ENCODE assay signal across 9 cellular contexts in genomic region chr7:44581426-44581906, GRCh38. TPM values are rescaled to one million over a fixed set of nuclear protein-coding genes. Genes with fewer than 3 reads are reported as not detected.
DNase-seq lines count a peak whose midpoint lies in the region; ATAC-seq, FAIRE-seq and TF ChIP-seq lines count a peak whose summit lies in the region.
"Had no signal": no experiment of that assay in that cellular context is flagged by ENCODE, and none has a peak within 500 bp of the region (broad histone marks: within the 10 kb centered on the region; RNA-seq: fewer than 3 reads in every experiment).

No MANE protein-coding gene starts in this region.

- TF ChIP-seq CTCF in BJ (IDR thresholded peaks at IDR 0.05; ENCODE audit: insufficient read depth, low read depth, low read length) (no peak), lower leg skin (IDR thresholded peaks at IDR 0.05) (no peak)

- CTCF ChIA-PET in BJ (lab: Yijun Ruan, JAX) = interaction anchor here (0.9 to 4.2 kb wide), 4 partner anchors 16 to 341 kb away, joined by 3 to 18 read pairs (median 4); partner anchors contain the start of gene H2AZ2

- POLR2A ChIA-PET in BJ (lab: Charles Lee) = interaction anchor here (0.9 to 1.0 kb wide), 2 partner anchors 166 to 265 kb away, joined by 3 read pairs; no protein-coding TSS in a partner anchor

- intact Hi-C loops in lower leg skin (cut with DNase I; ENCODE audit: low total_unique reads) = no loop called here

- no peak for DNase-seq in BJ (ENCODE audit: low read depth)
- DNase-seq in T-helper 9 cell = peak; percentile 34
- peak; percentile 64 for DNase-seq in central memory CD4-positive, alpha-beta T cell
- no peak for DNase-seq in lower leg skin (ENCODE audit: low spot score in 2 of 2)
- DNase-seq in stimulated activated naive CD4-positive, alpha-beta T cell treated with Interleukin-2 at 50 U/mL for 16 hours (lab: John Stamatoyannopoulos, UW) = peak; percentile 30
- DNase-seq in frontal cortex (ENCODE audit: low spot score in 2 of 2) = no peak

- peak overlapping the region; percentile 98 for H3K4me3 ChIP-seq in BJ (ENCODE audit: low read depth, low read length)
- H3K4me3 ChIP-seq in lower leg skin (ENCODE audit: low read depth, poor library complexity, severe bottlenecking) = peak overlapping the region; percentile 83

- H3K36me3 ChIP-seq in BJ (ENCODE audit: control insufficient read depth, insufficient read depth, low read length) = peaks cover 6% of the 10 kb centered on the region

- peak; percentile 34 for ATAC-seq in GM19035 (IDR thresholded peaks at IDR 0.05; ENCODE audit: unreplicated experiment)
- ATAC-seq in HG03159 (IDR thresholded peaks at IDR 0.05; ENCODE audit: unreplicated experiment) = peak; percentile 26

- no peak for FAIRE-seq in frontal cortex (lab: Jason Lieb, UNC)

- no peak for TF ChIP-seq POLR2A in lower leg skin (IDR thresholded peaks at IDR 0.05)

- 5% methylated on average over 17 to 26 of the region's 28 CpGs for WGBS in lower leg skin, 2 donors

- no peaks in the 10 kb centered on the region for H3K27me3 ChIP-seq in BJ (ENCODE audit: control insufficient read depth, insufficient read depth, low read length)

RNA-seq across cellular contexts. Expression of gene TMED4, which starts 0.6 kb away (rescaled TPM):
- polyA plus RNA-seq in BJ (2011; rRNA removed) = 75.7 and 80.9 TPM in 2 replicates
- 57.5 and 88.1 TPM in 2 replicates for polyA minus RNA-seq in BJ (2011; rRNA and poly(A)+ RNA removed)
- total RNA-seq in lower leg skin = 100 to 1,000 TPM; 133 to 166 (median 153) TPM
- total RNA-seq in frontal cortex = 73.4 TPM

RNA-seq across cellular contexts. Expression of gene DDX56, which starts 7.8 kb away (rescaled TPM):
- 56.8 and 77.3 TPM in 2 replicates for polyA plus RNA-seq in BJ (2011; rRNA removed)
- 38.3 and 71.1 TPM in 2 replicates for polyA minus RNA-seq in BJ (2011; rRNA and poly(A)+ RNA removed)
- total RNA-seq in lower leg skin (10 to 100 TPM; 58.9 to 71.7 (median 68.3) TPM), frontal cortex (39.5 TPM)

RNA-seq across cellular contexts. Expression of gene OGDH, which starts 25.0 kb away (rescaled TPM):
- polyA plus RNA-seq in BJ (2011; rRNA removed) = 32.0 and 51.3 TPM in 2 replicates
- 64.1 and 83.2 TPM in 2 replicates for polyA minus RNA-seq in BJ (2011; rRNA and poly(A)+ RNA removed)
- 100 to 1,000 TPM; 106 to 152 (median 126) TPM for total RNA-seq in lower leg skin
- total RNA-seq in frontal cortex = 35.1 TPM

RNA-seq across cellular contexts. Expression of gene NPC1L1, which starts 40.3 kb away (rescaled TPM):
- polyA plus RNA-seq in BJ (2011; rRNA removed) = not detected in 2 replicates
- not detected in 2 replicates for polyA minus RNA-seq in BJ (2011; rRNA and poly(A)+ RNA removed)
- under 1 TPM in 3 of 4 donors, not detected in 1; 0.08 to 0.13 (median 0.10) TPM for total RNA-seq in lower leg skin
- not detected for total RNA-seq in frontal cortex
- total RNA-seq: LHCN-M2 had no signal

Comparison
In these comparisons a context has a peak if more than half of its experiments do, and no peak if none do; other contexts are left out.
1. DNase-seq: peak in T-helper 9 cell (single experiment), central memory CD4-positive, alpha-beta T cell (single experiment) and stimulated activated naive CD4-positive, alpha-beta T cell treated with Interleukin-2 at 50 U/mL for 16 hours (single experiment); none in BJ (single experiment), lower leg skin (0 of 2) and frontal cortex (0 of 2).